25 cellular contexts compared by ENCODE assay signal in the genomic region with DNA sequence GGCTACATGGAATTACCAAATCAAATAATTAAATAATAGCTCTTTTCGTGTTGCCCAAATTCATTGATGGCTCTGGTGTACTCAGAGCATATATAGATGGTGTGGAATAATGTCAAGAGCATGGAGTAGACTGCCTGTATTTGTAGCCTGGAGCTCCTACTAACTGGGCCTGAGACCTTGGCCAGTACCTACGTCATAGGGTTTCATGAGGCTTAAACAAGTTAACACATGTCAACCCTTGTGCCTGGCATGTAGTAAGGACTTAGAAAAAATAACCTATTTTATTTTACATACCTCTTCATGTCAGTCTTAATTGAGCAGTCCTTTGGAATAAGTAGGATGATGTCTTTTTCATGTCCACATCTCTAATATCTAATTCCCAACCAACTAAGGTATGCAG.
"Had no signal": no experiment of that assay in that cellular context is flagged by ENCODE, and none has a peak within 500 bp of the region (broad histone marks: within the 10 kb centered on the region; RNA-seq: fewer than 3 reads in every experiment).

No MANE protein-coding gene starts in this region.

- H3K36me3 ChIP-seq: colonic mucosa, esophagus squamous epithelium, gastroesophageal sphincter, heart left ventricle, left lung, lower lobe of right lung had no signal

- H2AFZ ChIP-seq: hepatocyte had no signal

- H3K4me1 Mint-ChIP-seq: immature natural killer cell; memory B cell; naive thymus-derived CD4-positive, alpha-beta T cell had no signal

- H3K36me3 Mint-ChIP-seq: immature natural killer cell; memory B cell; naive thymus-derived CD4-positive, alpha-beta T cell had no signal

- H3K4me2 ChIP-seq: hepatocyte had no signal

- H3K79me2 ChIP-seq: hepatocyte had no signal

- H3K9me3 Mint-ChIP-seq: dendritic cell treated with granulocyte-macrophage colony-stimulating factor and Interleukin-4, amounts not matched to agents 40 ng/mL and 50 ng/mL, for 4 days had no signal

- H3K4me3 Mint-ChIP-seq: dendritic cell treated with granulocyte-macrophage colony-stimulating factor and Interleukin-4, amounts not matched to agents 40 ng/mL and 50 ng/mL, for 4 days; immature natural killer cell; memory B cell; naive thymus-derived CD4-positive, alpha-beta T cell had no signal

- FAIRE-seq: endothelial cell of umbilical vein, frontal cortex had no signal

- H3K27me3 ChIP-seq: colonic mucosa, esophagus squamous epithelium, gastroesophageal sphincter, heart left ventricle, hepatocyte, left lung had no signal

- DNase-seq: colonic mucosa; cortex of kidney; effector memory CD4-positive, alpha-beta T cell; erythroblast; esophagus squamous epithelium; foreskin fibroblast; heart left ventricle; hypothalamus; immature natural killer cell; islet precursor cell; left cardiac atrium; left lung; left ventricle myocardium superior; lower lobe of right lung; mesendoderm; midbrain; naive thymus-derived CD4-positive, alpha-beta T cell had no signal

- H3K4me1 ChIP-seq: colonic mucosa, esophagus squamous epithelium, left lung, lower lobe of right lung had no signal

- H3K9me3 ChIP-seq: colonic mucosa, esophagus squamous epithelium, gastroesophageal sphincter, heart left ventricle, left lung, lower lobe of right lung had no signal

- ATAC-seq: esophagus mucosa; gastroesophageal sphincter; heart left ventricle; left cardiac atrium; left lung; left ventricle myocardium superior; lower lobe of right lung; naive thymus-derived CD4-positive, alpha-beta T cell had no signal

- H3K27ac ChIP-seq: colonic mucosa, epithelial cell of prostate, esophagus squamous epithelium, gastroesophageal sphincter, heart left ventricle, hepatocyte, left lung, lower lobe of right lung had no signal

- H3K27me3 Mint-ChIP-seq: dendritic cell treated with granulocyte-macrophage colony-stimulating factor and Interleukin-4, amounts not matched to agents 40 ng/mL and 50 ng/mL, for 4 days; memory B cell had no signal

- H3K4me3 ChIP-seq: colonic mucosa, esophagus squamous epithelium, gastroesophageal sphincter, heart left ventricle, hepatocyte, left lung, lower lobe of right lung had no signal

- H3K27ac Mint-ChIP-seq: dendritic cell treated with granulocyte-macrophage colony-stimulating factor and Interleukin-4, amounts not matched to agents 40 ng/mL and 50 ng/mL, for 4 days; immature natural killer cell; memory B cell; naive thymus-derived CD4-positive, alpha-beta T cell had no signal
